19 cellular contexts compared by ENCODE assay signal in the genomic region with DNA sequence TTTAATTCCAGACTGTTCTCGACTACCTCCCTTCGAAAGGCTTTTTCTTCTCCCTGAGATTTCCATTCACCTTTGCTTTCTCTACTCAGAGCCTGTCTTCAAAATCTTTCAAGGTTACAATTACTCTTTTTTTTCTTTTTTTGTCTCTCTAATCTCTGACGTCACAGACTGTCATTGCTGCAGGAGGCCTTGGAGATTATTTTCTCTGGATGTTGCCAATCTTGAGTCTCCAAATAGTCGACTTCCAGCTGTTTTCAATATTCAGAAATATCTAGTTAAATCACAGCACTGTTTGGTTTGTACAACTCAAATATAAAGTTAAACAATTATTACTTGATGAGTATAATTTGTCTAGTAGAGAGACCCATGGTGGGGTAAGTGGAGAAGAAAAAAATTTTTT.
DNase-seq lines count a peak whose midpoint lies in the region; ATAC-seq and TF ChIP-seq lines count a peak whose summit lies in the region.
"Had no signal": no experiment of that assay in that cellular context is flagged by ENCODE, and none has a peak within 500 bp of the region (broad histone marks: within the 10 kb centered on the region; RNA-seq: fewer than 3 reads in every experiment).

No MANE protein-coding gene starts in this region.

- H4K20me1 ChIP-seq in GM23338 (replicated peaks; ENCODE audit: insufficient read depth), result no peaks in the 10 kb centered on the region

- H3F3A ChIP-seq in GM23338 (replicated peaks; ENCODE audit: low read depth), result no peaks in the 10 kb centered on the region

- 52 to 59% methylated on average over 4 of the region's 4 CpGs for WGBS in testis, 2 donors
- WGBS in esophagus muscularis mucosa, result 75% methylated on average over 4 of the region's 4 CpGs

- H3K27ac ChIP-seq in GM23338 (ENCODE audit: low read depth), result no peak overlapping the region
- H3K27ac ChIP-seq in brain microvascular endothelial cell, result peak overlapping the region; percentile 97
- peak overlapping the region; percentile 64 to 67 for H3K27ac ChIP-seq in testis
- no peak overlapping the region for H3K27ac ChIP-seq in esophagus muscularis mucosa (replicated peaks in 1 of 4)

- no peaks in the 10 kb centered on the region for H3K79me2 ChIP-seq in GM23338 (replicated peaks; ENCODE audit: insufficient read depth)

- DNase-seq in GM23338 (ENCODE audit: low spot score) (no peak), brain microvascular endothelial cell (no peak), fibroblast of pulmonary artery (ENCODE audit: low read depth) (peak; percentile 24), testis (no peak), esophagus muscularis mucosa (ENCODE audit: extremely low spot score) (no peak), hippocampal formation (lab: John Stamatoyannopoulos, UW) (no peak), inferior parietal cortex (ENCODE audit: extremely low spot score) (no peak)
- DNase-seq: Caco-2; CD4-positive, alpha-beta memory T cell; KBM-7; MM.1S; NCI-H2029; NCI-H446; NCI-H524 treated with DMSO at 0.1 percent for 48 hours; NCI-H774; NK-92 treated with Interleukin-12 subunit alpha and Interleukin-12 subunit beta, amount 100 ng/mL, for 24 hours; PC-3; SK-N-SH had no signal

- no peaks in the 10 kb centered on the region for H3K27me3 Mint-ChIP-seq in GM23338 (ENCODE audit: insufficient read depth, low read depth, poor library complexity)
- H3K27me3 Mint-ChIP-seq: CD4-positive, alpha-beta memory T cell had no signal

- no peak overlapping the region for H3K4me2 ChIP-seq in GM23338
- H3K4me2 ChIP-seq: SK-N-SH had no signal

- peak overlapping the region; percentile 47; the same call in 1 of the 2 replicates for H3K27ac Mint-ChIP-seq in GM23338
- H3K27ac Mint-ChIP-seq: CD4-positive, alpha-beta memory T cell had no signal

- H3K9me3 Mint-ChIP-seq in GM23338, result no peaks in the 10 kb centered on the region

- in situ Hi-C loops in brain microvascular endothelial cell (cut with HindIII; ENCODE audit: low pct_ligation_motif_present, low sequenced_read_pairs), result no loop called here

- no peak overlapping the region for H3K4me3 Mint-ChIP-seq in GM23338
- H3K4me3 Mint-ChIP-seq: CD4-positive, alpha-beta memory T cell had no signal

- no peak for ATAC-seq in GM23338
- ATAC-seq: HCT116, PC-3 had no signal

- H3K4me3 ChIP-seq in GM23338 (no peak overlapping the region), brain microvascular endothelial cell (ENCODE audit: low read depth, low read length) (no peak overlapping the region), fibroblast of pulmonary artery (replicated peaks; ENCODE audit: low read depth, low read length) (no peak overlapping the region), testis (no peak overlapping the region), esophagus muscularis mucosa (no peak overlapping the region)

- no peak for TF ChIP-seq EP300 in esophagus muscularis mucosa (IDR thresholded peaks at IDR 0.05)

- intact Hi-C loops in testis (cut with DNase I; ENCODE audit: low total_unique reads) (no loop called here), esophagus muscularis mucosa (cut with DNase I) (no loop called here)

- no peak for TF ChIP-seq CTCF in GM23338 (conservative IDR thresholded peaks at IDR 0.05; ENCODE audit: low read depth in 2 of 2)
- no peak for TF ChIP-seq CTCF in brain microvascular endothelial cell (IDR thresholded peaks at IDR 0.05; ENCODE audit: low read depth, low read length, missing control alignments)
- no peak for TF ChIP-seq CTCF in fibroblast of pulmonary artery (IDR thresholded peaks at IDR 0.05; ENCODE audit: low read length, missing control alignments)
- no peak for TF ChIP-seq CTCF in testis (IDR thresholded peaks at IDR 0.05)
- no peak for TF ChIP-seq CTCF in esophagus muscularis mucosa (IDR thresholded peaks at IDR 0.05)

- H3K9me2 ChIP-seq in GM23338 (ENCODE audit: insufficient read depth), result 0 out of 2 replicates have a peak, but pooled peaks cover 4% of the 10 kb centered on the region
- H3K9me2 ChIP-seq: SK-N-SH had no signal

- no peak for TF ChIP-seq POLR2A in testis (IDR thresholded peaks at IDR 0.05)
- no peak for TF ChIP-seq POLR2A in esophagus muscularis mucosa (IDR thresholded peaks at IDR 0.05; ENCODE audit: low read depth)

- no peaks in the 10 kb centered on the region for H3K27me3 ChIP-seq in GM23338 (ENCODE audit: insufficient read depth)
- H3K27me3 ChIP-seq in brain microvascular endothelial cell (replicated peaks), result no peaks in the 10 kb centered on the region
- no peaks in the 10 kb centered on the region for H3K27me3 ChIP-seq in testis
- H3K27me3 ChIP-seq in esophagus muscularis mucosa, result no peaks in the 10 kb centered on the region

- no peaks in the 10 kb centered on the region for H3K9me3 ChIP-seq in testis
- H3K9me3 ChIP-seq in esophagus muscularis mucosa, result no peaks in the 10 kb centered on the region
- H3K9me3 ChIP-seq: Caco-2, SK-N-SH had no signal

- H3K36me3 ChIP-seq in GM23338 (ENCODE audit: insufficient read depth) (no peaks in the 10 kb centered on the region), brain microvascular endothelial cell (replicated peaks) (no peaks in the 10 kb centered on the region), testis (ENCODE audit: low read depth, missing control alignments) (no peaks in the 10 kb centered on the region), esophagus muscularis mucosa (no peaks in the 10 kb centered on the region)

- H3K4me1 Mint-ChIP-seq in GM23338, result peaks cover 2% of the 10 kb centered on the region; the same call in 1 of the 3 replicates
- H3K4me1 Mint-ChIP-seq: CD4-positive, alpha-beta memory T cell had no signal

- H3K36me3 Mint-ChIP-seq in GM23338 (ENCODE audit: low read depth), result no peaks in the 10 kb centered on the region
- H3K36me3 Mint-ChIP-seq: CD4-positive, alpha-beta memory T cell had no signal

- no peaks in the 10 kb centered on the region for H3K4me1 ChIP-seq in GM23338 (ENCODE audit: insufficient read depth)
- peaks cover 44% of the 10 kb centered on the region for H3K4me1 ChIP-seq in testis
- peaks cover 3 to 20% (median 8%) of the 10 kb centered on the region in 4 donors for H3K4me1 ChIP-seq in esophagus muscularis mucosa

- no peak overlapping the region for H2AFZ ChIP-seq in GM23338

TF ChIP-seq in GM23338, 12 proteins besides CTCF, POLR2A, EP300 and RAD21:
- no peak for TF ChIP-seq STAT1 (IDR thresholded peaks at IDR 0.05; ENCODE audit: unreplicated experiment)
- no peak for TF ChIP-seq JUNB (IDR thresholded peaks at IDR 0.05; ENCODE audit: unreplicated experiment)
- no peak for TF ChIP-seq NANOG (IDR thresholded peaks at IDR 0.05; ENCODE audit: borderline replicate concordance)
- no peak for TF ChIP-seq CREB1 (CRISPR knock-in tag; IDR thresholded peaks at IDR 0.05; ENCODE audit: low read depth)
- TF ChIP-seq ETS1 (IDR thresholded peaks at IDR 0.05), result no peak

Comparison
In these comparisons a context has a peak if more than half of its experiments do, and no peak if none do; other contexts are left out.
1. H3K27ac ChIP-seq: peak in brain microvascular endothelial cell (single experiment) and testis (2 of 2); none in GM23338 (single experiment) and esophagus muscularis mucosa (0 of 4).